Comparison of ENCODE assay signal across 1 cellular context in genomic region chr12:55908726-55909512, GRCh38.
TF ChIP-seq lines count a peak whose summit lies in the region.

No MANE protein-coding gene starts in this region.

TF ChIP-seq in H1, 55 proteins besides CTCF, POLR2A, EP300 and RAD21:
- TF ChIP-seq GTF2F1 (IDR thresholded peaks at IDR 0.05; ENCODE audit: borderline replicate concordance, low read depth, low read length): no peak
- TF ChIP-seq ATF3 (IDR thresholded peaks at IDR 0.05; ENCODE audit: insufficient read depth, low read depth, low read length): no peak
- TF ChIP-seq TAF7 (optimal IDR thresholded peaks at IDR 0.05; ENCODE audit: borderline replicate concordance, low read depth, low read length): no peak
- TF ChIP-seq TEAD4 (IDR thresholded peaks at IDR 0.05; ENCODE audit: low read depth, low read length): no peak
- no peak for TF ChIP-seq CREB1 (IDR thresholded peaks at IDR 0.05)
- TF ChIP-seq KDM1A (IDR thresholded peaks at IDR 0.05; ENCODE audit: borderline replicate concordance, low read length): no peak
- TF ChIP-seq HDAC6 (IDR thresholded peaks at IDR 0.05; ENCODE audit: low read depth, low read length): no peak
- TF ChIP-seq NRF1 (IDR thresholded peaks at IDR 0.05; ENCODE audit: low read depth, low read length): no peak
- TF ChIP-seq RNF2 (IDR thresholded peaks at IDR 0.05; ENCODE audit: borderline replicate concordance, low read depth, low read length, missing control alignments, poor library complexity, severe bottlenecking): no peak
